1 cellular context compared by ENCODE assay signal in genomic region chr7:47038621-47039020, GRCh38.
TF ChIP-seq lines count a peak whose summit lies in the region.

No MANE protein-coding gene starts in this region.

TF ChIP-seq in endothelial cell of umbilical vein, 7 proteins besides CTCF, POLR2A, EP300 and RAD21:
- no peak for TF ChIP-seq JUN (IDR thresholded peaks at IDR 0.05; ENCODE audit: borderline replicate concordance, insufficient read depth, insufficient read length, low read depth)
- no peak for TF ChIP-seq FOS (IDR thresholded peaks at IDR 0.05; ENCODE audit: borderline replicate concordance, insufficient read depth, low read length)
- no peak for TF ChIP-seq MAX (IDR thresholded peaks at IDR 0.05; ENCODE audit: insufficient read depth, insufficient read length)
- no peak for TF ChIP-seq EZH2 (IDR thresholded peaks at IDR 0.05; ENCODE audit: borderline replicate concordance, low read depth, low read length, severe bottlenecking)
- no peak for TF ChIP-seq POLR2AphosphoS5 (IDR thresholded peaks at IDR 0.05; ENCODE audit: insufficient read depth, low read depth, low read length)
- TF ChIP-seq MYC (IDR thresholded peaks at IDR 0.05; ENCODE audit: low read depth, low read length) = no peak
- no peak for TF ChIP-seq GATA2 (IDR thresholded peaks at IDR 0.05; ENCODE audit: insufficient read depth, insufficient read length, low read depth, low read length)
